Comparison of ENCODE assay signal across 24 cellular contexts in the genomic region with DNA sequence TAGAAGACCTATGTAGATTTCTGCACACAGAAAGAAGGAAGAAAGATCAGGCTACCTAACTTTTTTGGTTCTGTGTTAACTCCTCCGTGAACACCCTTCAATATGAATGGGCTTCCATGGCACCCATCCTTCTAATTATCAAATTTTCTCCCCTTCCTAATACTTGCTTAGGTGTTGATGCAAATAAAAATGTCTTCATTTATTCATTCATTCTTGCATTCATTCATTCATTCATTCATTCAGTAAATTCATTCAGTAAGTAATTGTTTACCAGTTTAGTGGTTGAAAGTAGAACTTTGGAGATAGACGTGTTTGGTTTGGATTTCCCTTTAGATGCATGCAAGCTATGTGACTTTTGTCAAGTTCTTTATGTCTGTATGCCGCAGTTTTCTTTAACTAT. TPM values are rescaled to one million over a fixed set of nuclear protein-coding genes. Genes with fewer than 3 reads are reported as not detected.
DNase-seq lines count a peak whose midpoint lies in the region; ATAC-seq, FAIRE-seq and TF ChIP-seq lines count a peak whose summit lies in the region.
"Had no signal": no experiment of that assay in that cellular context is flagged by ENCODE, and none has a peak within 500 bp of the region (broad histone marks: within the 10 kb centered on the region; RNA-seq: fewer than 3 reads in every experiment).

No MANE protein-coding gene starts in this region.

- FAIRE-seq in GM12891 (lab: Jason Lieb, UNC): peak; percentile 28
- FAIRE-seq: A204.1, HTR-8/SVneo, RCC 7860 had no signal

- H3K9me3 Mint-ChIP-seq in activated naive CD4-positive, alpha-beta T cell treated with anti-CD3 and anti-CD28 coated beads, Interleukin-2, amount 50 U/mL, for 24 hours: no peaks in the 10 kb centered on the region
- H3K9me3 Mint-ChIP-seq in activated T-helper 1 cell treated with anti-CD3 and anti-CD28 coated beads, Interleukin-12 subunit alpha, Interleukin-12 subunit beta, Interleukin-2, Interleukin-4 antibody, amounts not matched to agents 30 ng/mL and 10 ng/mL and 1 ng/mL, durations not matched to agents 14 hours and 24 hours and 36 hours: no peaks in the 10 kb centered on the region

- intact Hi-C loops in activated T-helper 1 cell treated with anti-CD3 and anti-CD28 coated beads, Interleukin-12 subunit alpha, Interleukin-12 subunit beta, Interleukin-2, Interleukin-4 antibody, amounts not matched to agents 30 ng/mL and 10 ng/mL and 1 ng/mL, durations not matched to agents 14 hours and 24 hours and 36 hours (cut with micrococcal nuclease): no loop called here

- H3K27ac Mint-ChIP-seq in activated naive CD4-positive, alpha-beta T cell treated with anti-CD3 and anti-CD28 coated beads, Interleukin-2, amount 50 U/mL, for 24 hours: peak overlapping the region; percentile 84
- H3K27ac Mint-ChIP-seq in activated T-helper 1 cell treated with anti-CD3 and anti-CD28 coated beads, Interleukin-12 subunit alpha, Interleukin-12 subunit beta, Interleukin-2, Interleukin-4 antibody, amounts not matched to agents 30 ng/mL and 10 ng/mL and 1 ng/mL, durations not matched to agents 14 hours and 24 hours and 36 hours: no peak overlapping the region
- H3K27ac Mint-ChIP-seq: CD4-positive, alpha-beta memory T cell had no signal

- DNase-seq in activated naive CD4-positive, alpha-beta T cell treated with anti-CD3 and anti-CD28 coated beads, Interleukin-2, amount 50 U/mL, for 16 hours: no peak
- no peak for DNase-seq in GM12891 (ENCODE audit: insufficient read length, low spot score)
- DNase-seq in activated T-helper 1 cell treated with anti-CD3 and anti-CD28 coated beads, Interleukin-12 subunit alpha, Interleukin-12 subunit beta, Interleukin-2, Interleukin-4 antibody, amounts not matched to agents 30 ng/mL and 10 ng/mL and 1 ng/mL, durations not matched to agents 14 hours and 24 hours and 36 hours (ENCODE audit: low spot score): no peak
- no peak for DNase-seq in SW 1271 (lab: John Stamatoyannopoulos, UW)
- DNase-seq: Calu3; CD4-positive, alpha-beta memory T cell; IMR-90; MM.1S; NCI-H1092 treated with DMSO at 0.1 percent for 48 hours; NCI-H146; NCI-H2029 treated with DMSO at 0.1 percent for 48 hours; NCI-H2171 treated with DMSO at 0.1 percent for 48 hours; NCI-H446 treated with DMSO at 0.1 percent for 48 hours; NCI-H69 had no signal

- H3K27me3 Mint-ChIP-seq in activated naive CD4-positive, alpha-beta T cell treated with anti-CD3 and anti-CD28 coated beads, Interleukin-2, amount 50 U/mL, for 24 hours: no peaks in the 10 kb centered on the region
- no peaks in the 10 kb centered on the region for H3K27me3 Mint-ChIP-seq in activated T-helper 1 cell treated with anti-CD3 and anti-CD28 coated beads, Interleukin-12 subunit alpha, Interleukin-12 subunit beta, Interleukin-2, Interleukin-4 antibody, amounts not matched to agents 30 ng/mL and 10 ng/mL and 1 ng/mL, durations not matched to agents 14 hours and 24 hours and 36 hours (ENCODE audit: insufficient read depth)
- H3K27me3 Mint-ChIP-seq: CD4-positive, alpha-beta memory T cell had no signal

- ATAC-seq in HG02840 (IDR thresholded peaks at IDR 0.05; ENCODE audit: low FRiP score, unreplicated experiment) (no peak), GM19324 (IDR thresholded peaks at IDR 0.05; ENCODE audit: low FRiP score, unreplicated experiment) (no peak)
- ATAC-seq: Right ventricle myocardium inferior had no signal

- H3K4me3 Mint-ChIP-seq in activated naive CD4-positive, alpha-beta T cell treated with anti-CD3 and anti-CD28 coated beads, Interleukin-2, amount 50 U/mL, for 24 hours: peak overlapping the region; percentile 76
- H3K4me3 Mint-ChIP-seq in activated T-helper 1 cell treated with anti-CD3 and anti-CD28 coated beads, Interleukin-12 subunit alpha, Interleukin-12 subunit beta, Interleukin-2, Interleukin-4 antibody, amounts not matched to agents 30 ng/mL and 10 ng/mL and 1 ng/mL, durations not matched to agents 14 hours and 24 hours and 36 hours: peak overlapping the region; percentile 28
- H3K4me3 Mint-ChIP-seq: CD4-positive, alpha-beta memory T cell had no signal

- H3K4me1 Mint-ChIP-seq in activated naive CD4-positive, alpha-beta T cell treated with anti-CD3 and anti-CD28 coated beads, Interleukin-2, amount 50 U/mL, for 24 hours: peaks cover 85% of the 10 kb centered on the region
- H3K4me1 Mint-ChIP-seq in activated T-helper 1 cell treated with anti-CD3 and anti-CD28 coated beads, Interleukin-12 subunit alpha, Interleukin-12 subunit beta, Interleukin-2, Interleukin-4 antibody, amounts not matched to agents 30 ng/mL and 10 ng/mL and 1 ng/mL, durations not matched to agents 14 hours and 24 hours and 36 hours (ENCODE audit: low read depth): peaks cover 50% of the 10 kb centered on the region

- H3K36me3 Mint-ChIP-seq in activated naive CD4-positive, alpha-beta T cell treated with anti-CD3 and anti-CD28 coated beads, Interleukin-2, amount 50 U/mL, for 24 hours: peaks cover 16% of the 10 kb centered on the region
- peaks cover 18% of the 10 kb centered on the region for H3K36me3 Mint-ChIP-seq in activated T-helper 1 cell treated with anti-CD3 and anti-CD28 coated beads, Interleukin-12 subunit alpha, Interleukin-12 subunit beta, Interleukin-2, Interleukin-4 antibody, amounts not matched to agents 30 ng/mL and 10 ng/mL and 1 ng/mL, durations not matched to agents 14 hours and 24 hours and 36 hours (ENCODE audit: low read depth)

- TF ChIP-seq POLR2A in GM12891 (IDR thresholded peaks at IDR 0.05; ENCODE audit: low read depth, low read length): no peak

TF ChIP-seq in GM12891, 5 proteins besides CTCF, POLR2A, EP300 and RAD21:
- TF ChIP-seq POU2F2 (IDR thresholded peaks at IDR 0.05; ENCODE audit: low read depth, low read length) (no peak), SPI1 (IDR thresholded peaks at IDR 0.05; ENCODE audit: low read depth, low read length) (no peak), TAF1 (IDR thresholded peaks at IDR 0.05; ENCODE audit: low read depth, low read length) (no peak)

RNA-seq across cellular contexts. Expression of a gene that starts 4.6 kb away (rescaled TPM):
- polyA plus RNA-seq in GM12891 (2012; ENCODE audit: low read depth, missing spikeins): 273 TPM
- total RNA-seq in activated T-helper 1 cell treated with anti-CD3 and anti-CD28 coated beads, Interleukin-12 subunit alpha, Interleukin-12 subunit beta, Interleukin-2, Interleukin-4 antibody, amounts not matched to agents 30 ng/mL and 10 ng/mL and 1 ng/mL, durations not matched to agents 14 hours and 24 hours and 36 hours: 2.8 and 4.0 TPM in 2 replicates
- total RNA-seq: H4 had no signal

RNA-seq across cellular contexts. Expression of a gene that starts 31.7 kb away (rescaled TPM):
- polyA plus RNA-seq in GM12891 (2012; ENCODE audit: low read depth, missing spikeins): 33.0 TPM
- total RNA-seq in activated T-helper 1 cell treated with anti-CD3 and anti-CD28 coated beads, Interleukin-12 subunit alpha, Interleukin-12 subunit beta, Interleukin-2, Interleukin-4 antibody, amounts not matched to agents 30 ng/mL and 10 ng/mL and 1 ng/mL, durations not matched to agents 14 hours and 24 hours and 36 hours: 205 and 206 TPM in 2 replicates

RNA-seq across cellular contexts. Expression of a gene that starts 58.5 kb away (rescaled TPM):
- not detected for polyA plus RNA-seq in GM12891 (2012; ENCODE audit: low read depth, missing spikeins)
- total RNA-seq in activated T-helper 1 cell treated with anti-CD3 and anti-CD28 coated beads, Interleukin-12 subunit alpha, Interleukin-12 subunit beta, Interleukin-2, Interleukin-4 antibody, amounts not matched to agents 30 ng/mL and 10 ng/mL and 1 ng/mL, durations not matched to agents 14 hours and 24 hours and 36 hours: not detected in 2 replicates
- total RNA-seq: Calu3; CD4-positive, alpha-beta memory T cell; H4; IMR-90; LHCN-M2; Right ventricle myocardium inferior had no signal
- polyA plus RNA-seq: BJ; CD4-positive, alpha-beta memory T cell; IMR-90 had no signal
